9 cellular contexts compared by ENCODE assay signal in the genomic region with DNA sequence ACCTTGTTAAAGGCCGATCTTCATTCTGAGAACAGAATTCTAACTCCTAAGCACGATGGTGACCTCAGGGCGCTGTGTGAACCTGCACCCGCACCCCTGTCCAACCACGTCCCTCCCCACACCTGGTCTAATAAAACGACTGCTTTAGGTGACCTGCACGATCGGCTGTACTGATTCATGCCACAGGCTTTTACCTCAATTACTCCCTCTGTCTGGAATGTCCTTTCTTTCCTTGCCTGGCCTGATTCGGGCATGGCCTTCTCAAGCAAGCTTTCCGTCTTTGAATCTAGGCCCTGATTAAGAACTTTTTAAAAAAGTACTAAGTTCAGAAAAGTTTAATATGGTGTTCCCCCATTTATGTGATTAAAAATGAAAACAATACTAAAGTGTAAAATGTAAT. TPM values are rescaled to one million over a fixed set of nuclear protein-coding genes. Genes with fewer than 3 reads are reported as not detected.
A peak's percentile ranks its signal among the peaks of the same experiment; 100 is the strongest.
DNase-seq lines count a peak whose midpoint lies in the region; ATAC-seq, FAIRE-seq and TF ChIP-seq lines count a peak whose summit lies in the region.
"Had no signal": no experiment of that assay in that cellular context is flagged by ENCODE, and none has a peak within 500 bp of the region (broad histone marks: within the 10 kb centered on the region; RNA-seq: fewer than 3 reads in every experiment).

No MANE protein-coding gene starts in this region.

- ATAC-seq in GM19023 (IDR thresholded peaks at IDR 0.05; ENCODE audit: unreplicated experiment) (no peak), GM19324 (IDR thresholded peaks at IDR 0.05; ENCODE audit: low FRiP score, unreplicated experiment) (no peak)

- no peak for FAIRE-seq in kidney (lab: Jason Lieb, UNC)

- intact Hi-C loops in kidney (cut with DNase I): no loop called here

- H3K9ac ChIP-seq in HUES48 (ENCODE audit: low read depth, low read length) (peak overlapping the region; percentile 97), kidney (ENCODE audit: low read length in 2 of 2) (peak overlapping the region; percentile 74 to 93)

- H3K9me3 ChIP-seq in HUES48 (ENCODE audit: control insufficient read depth, insufficient read depth, low read length): no peaks in the 10 kb centered on the region
- no peaks in the 10 kb centered on the region for H3K9me3 ChIP-seq in kidney (ENCODE audit: control insufficient read depth in 1 of 2, low read length in 2 of 2)

- TF ChIP-seq CTCF in astrocyte of the cerebellum (IDR thresholded peaks at IDR 0.05; ENCODE audit: low read depth, low read length, missing control alignments): no peak
- TF ChIP-seq CTCF in kidney (IDR thresholded peaks at IDR 0.05; ENCODE audit: borderline replicate concordance, extremely low read depth, insufficient read depth): no peak

- peak; percentile 30 for DNase-seq in AG08395 (ENCODE audit: low spot score)
- peak; percentile 27 for DNase-seq in astrocyte of the cerebellum (ENCODE audit: low read depth)
- DNase-seq in kidney: no peak
- DNase-seq in NCI-H187 treated with DMSO at 0.1 percent for 48 hours (lab: John Stamatoyannopoulos, UW): no peak

- in situ Hi-C loops in astrocyte of the cerebellum (cut with HindIII; ENCODE audit: low sequenced_read_pairs): loop anchor here (25.0 kb wide), 1 partner anchor 413 kb away; the partner anchor contains the start of genes ATR and PLS1

- H3K4me1 ChIP-seq in HUES48 (ENCODE audit: control insufficient read depth, insufficient read depth, low read length) (peaks cover 14% of the 10 kb centered on the region), kidney (ENCODE audit: control insufficient read depth in 1 of 2, insufficient read depth in 1 of 2, low read depth in 1 of 2, low read length in 2 of 2) (peaks cover 16% of the 10 kb centered on the region in 2 donors)

- H3K27me3 ChIP-seq in HUES48 (ENCODE audit: control insufficient read depth, insufficient read depth, low read length): no peaks in the 10 kb centered on the region

- H3K36me3 ChIP-seq in HUES48 (ENCODE audit: control insufficient read depth, insufficient read depth, low read length): no peaks in the 10 kb centered on the region
- H3K36me3 ChIP-seq in kidney (ENCODE audit: control insufficient read depth in 1 of 2, insufficient read depth in 2 of 2, low read length in 2 of 2): no peaks in the 10 kb centered on the region

- peak overlapping the region; percentile 96 for H3K4me3 ChIP-seq in HUES48 (ENCODE audit: low read depth, low read length)
- peak overlapping the region; percentile 98 for H3K4me3 ChIP-seq in astrocyte of the cerebellum (ENCODE audit: low read depth, low read length)
- H3K4me3 ChIP-seq in kidney (ENCODE audit: low read length in 2 of 2): peak overlapping the region; percentile 93

- H3K27ac ChIP-seq in HUES48 (ENCODE audit: low read depth, low read length) (peak overlapping the region; percentile 97), kidney (ENCODE audit: low read depth in 2 of 2, low read length in 2 of 2) (peak overlapping the region; percentile 86 to 95), temporal lobe (ENCODE audit: low read depth, low read length) (peak overlapping the region; percentile 91)

RNA-seq across cellular contexts. Expression of gene U2SURP, which starts 0.8 kb away (rescaled TPM):
- total RNA-seq in kidney (97.7 TPM), temporal lobe (82.1 TPM)
- polyA plus RNA-seq in kidney (ENCODE audit: insufficient read depth, low read depth, low replicate concordance): 23.0 TPM

RNA-seq across cellular contexts. Expression of gene PAQR9, which starts 37.1 kb away (rescaled TPM):
- total RNA-seq in kidney (0.09 TPM), temporal lobe (2.0 TPM)
- not detected for polyA plus RNA-seq in kidney (ENCODE audit: insufficient read depth, low read depth, low replicate concordance)
- total RNA-seq: pulmonary artery endothelial cell had no signal

Comparison
In these comparisons a context has a peak if more than half of its experiments do, and no peak if none do; other contexts are left out.
1. DNase-seq: peak in AG08395 (single experiment) and astrocyte of the cerebellum (single experiment); none in kidney (single experiment) and NCI-H187 treated with DMSO at 0.1 percent for 48 hours (single experiment).
2. Peak in every context shown above with its lines, with median percentiles within 50 percentile points of each other: H3K27ac ChIP-seq and H3K4me3 ChIP-seq.